ENCODE assay signal across 8 cellular contexts in the genomic region with DNA sequence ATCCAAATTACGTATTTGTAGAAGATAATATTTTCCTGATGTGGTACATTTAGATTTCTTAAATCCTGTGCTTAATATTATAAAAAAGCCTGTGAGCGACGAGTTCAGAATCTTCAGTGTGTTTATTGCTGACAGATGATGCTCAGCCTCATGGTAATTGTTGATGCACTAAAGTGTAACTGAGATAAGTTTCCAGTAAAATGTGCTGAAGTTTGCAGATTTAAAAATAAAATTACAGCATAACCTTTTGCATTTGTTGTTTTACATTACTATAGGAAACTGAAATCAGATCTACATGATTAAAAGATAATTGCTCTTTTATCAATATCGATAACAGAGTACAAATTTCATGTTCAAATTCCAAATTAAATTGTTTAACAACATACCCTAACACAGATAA.
"Had no signal": no experiment of that assay in that cellular context is flagged by ENCODE, and none has a peak within 500 bp of the region (broad histone marks: within the 10 kb centered on the region; RNA-seq: fewer than 3 reads in every experiment).

No MANE protein-coding gene starts in this region.

- H3K4me3 ChIP-seq: GM12878 had no signal

- DNase-seq: GDM1, GF-D8 had no signal

- ATAC-seq: GM12878 had no signal

- FAIRE-seq: G401.6, GM12878, GM12891, GM12892, GM18507, GM19239 had no signal
